In genomic region chr12:68924546-68924945, GRCh38 we compare ENCODE assay signal across 22 cellular contexts.
"Had no signal": no experiment of that assay in that cellular context is flagged by ENCODE, and none has a peak within 500 bp of the region (broad histone marks: within the 10 kb centered on the region; RNA-seq: fewer than 3 reads in every experiment).

No MANE protein-coding gene starts in this region.

- H3K4me2 ChIP-seq: PC-9 had no signal

- H3K9me3 Mint-ChIP-seq: activated CD4-positive, alpha-beta memory T cell treated with anti-CD3 and anti-CD28 coated beads, Interleukin-2, amount 10 ng/mL, durations not matched to agents 7 days and 5 days; activated naive CD8-positive, alpha-beta T cell treated with anti-CD3 and anti-CD28 coated beads, Interleukin-2, amount 10 ng/mL, durations not matched to agents 7 days and 5 days had no signal

- H3K36me3 ChIP-seq: adrenal gland, ascending aorta, WERI-Rb-1 had no signal

- H3K27me3 ChIP-seq: adrenal gland, ascending aorta, body of pancreas had no signal

- H3K4me3 Mint-ChIP-seq: activated CD4-positive, alpha-beta memory T cell treated with anti-CD3 and anti-CD28 coated beads, Interleukin-2, amount 10 ng/mL, durations not matched to agents 7 days and 5 days; activated CD4-positive, alpha-beta T cell treated with anti-CD3 and anti-CD28 coated beads for 36 hours; activated naive CD8-positive, alpha-beta T cell treated with anti-CD3 and anti-CD28 coated beads, Interleukin-2, amount 10 ng/mL, durations not matched to agents 7 days and 5 days; T-helper 17 cell had no signal

- H3K4me1 ChIP-seq: ascending aorta had no signal

- H3K36me3 Mint-ChIP-seq: activated naive CD8-positive, alpha-beta T cell treated with anti-CD3 and anti-CD28 coated beads, Interleukin-2, amount 10 ng/mL, durations not matched to agents 7 days and 5 days had no signal

- ATAC-seq: activated CD4-positive, alpha-beta T cell treated with anti-CD3 and anti-CD28 coated beads for 36 hours; body of pancreas; T-helper 17 cell had no signal

- H3K27ac ChIP-seq: adrenal gland, ascending aorta, body of pancreas, PC-9, WERI-Rb-1 had no signal

- FAIRE-seq: bronchial epithelial cell had no signal

- H2AFZ ChIP-seq: PC-9 had no signal

- H3K27ac Mint-ChIP-seq: activated CD4-positive, alpha-beta memory T cell treated with anti-CD3 and anti-CD28 coated beads, Interleukin-2, amount 10 ng/mL, durations not matched to agents 7 days and 5 days; activated CD4-positive, alpha-beta T cell treated with anti-CD3 and anti-CD28 coated beads for 36 hours; activated naive CD8-positive, alpha-beta T cell treated with anti-CD3 and anti-CD28 coated beads, Interleukin-2, amount 10 ng/mL, durations not matched to agents 7 days and 5 days; T-helper 17 cell had no signal

- H3K27me3 Mint-ChIP-seq: activated CD4-positive, alpha-beta memory T cell treated with anti-CD3 and anti-CD28 coated beads, Interleukin-2, amount 10 ng/mL, durations not matched to agents 7 days and 5 days; activated CD4-positive, alpha-beta T cell treated with anti-CD3 and anti-CD28 coated beads for 36 hours had no signal

- H3K4me1 Mint-ChIP-seq: activated naive CD8-positive, alpha-beta T cell treated with anti-CD3 and anti-CD28 coated beads, Interleukin-2, amount 10 ng/mL, durations not matched to agents 7 days and 5 days; T-helper 17 cell had no signal

- H3K9me3 ChIP-seq: adrenal gland, ascending aorta, body of pancreas had no signal

- DNase-seq: activated CD4-positive, alpha-beta memory T cell treated with anti-CD3 and anti-CD28 coated beads, Interleukin-2, amount 10 ng/mL, durations not matched to agents 7 days and 5 days; activated CD4-positive, alpha-beta T cell treated with anti-CD3 and anti-CD28 coated beads for 36 hours; activated CD4-positive, alpha-beta T cell treated with anti-CD3 and anti-CD28 coated beads, Interleukin-2, amount 50 U/mL, for 1 hour; activated naive CD4-positive, alpha-beta T cell treated with anti-CD3 and anti-CD28 coated beads, Interleukin-2, amount 50 U/mL, for 16 hours; activated naive CD8-positive, alpha-beta T cell treated with anti-CD3 and anti-CD28 coated beads, Interleukin-2, amount 10 ng/mL, durations not matched to agents 7 days and 5 days; activated T-cell treated with anti-CD3 and anti-CD28 coated beads for 4 hours; activated T-cell treated with anti-CD3 and anti-CD28 coated beads, Interleukin-2, amount 50 U/mL, for 48 hours; adrenal gland; body of pancreas; central memory CD4-positive, alpha-beta T cell; NCI-H1105 treated with DMSO at 0.1 percent for 48 hours; NCI-H1436 treated with DMSO at 0.1 percent for 48 hours; NCI-H187; NCI-H2081; NCI-H446; NCI-H524; PC-9; SIG-M5; T-helper 17 cell; WERI-Rb-1 had no signal

- H3K4me3 ChIP-seq: adrenal gland, ascending aorta, body of pancreas, PC-9 had no signal
